ENCODE assay signal across 1 cellular context in genomic region chr6:18684343-18684742, GRCh38.
TF ChIP-seq lines count a peak whose summit lies in the region.

No MANE protein-coding gene starts in this region.

TF ChIP-seq in HepG2, 621 proteins besides CTCF, POLR2A, EP300 and RAD21:
- TF ChIP-seq, protein P1, sequence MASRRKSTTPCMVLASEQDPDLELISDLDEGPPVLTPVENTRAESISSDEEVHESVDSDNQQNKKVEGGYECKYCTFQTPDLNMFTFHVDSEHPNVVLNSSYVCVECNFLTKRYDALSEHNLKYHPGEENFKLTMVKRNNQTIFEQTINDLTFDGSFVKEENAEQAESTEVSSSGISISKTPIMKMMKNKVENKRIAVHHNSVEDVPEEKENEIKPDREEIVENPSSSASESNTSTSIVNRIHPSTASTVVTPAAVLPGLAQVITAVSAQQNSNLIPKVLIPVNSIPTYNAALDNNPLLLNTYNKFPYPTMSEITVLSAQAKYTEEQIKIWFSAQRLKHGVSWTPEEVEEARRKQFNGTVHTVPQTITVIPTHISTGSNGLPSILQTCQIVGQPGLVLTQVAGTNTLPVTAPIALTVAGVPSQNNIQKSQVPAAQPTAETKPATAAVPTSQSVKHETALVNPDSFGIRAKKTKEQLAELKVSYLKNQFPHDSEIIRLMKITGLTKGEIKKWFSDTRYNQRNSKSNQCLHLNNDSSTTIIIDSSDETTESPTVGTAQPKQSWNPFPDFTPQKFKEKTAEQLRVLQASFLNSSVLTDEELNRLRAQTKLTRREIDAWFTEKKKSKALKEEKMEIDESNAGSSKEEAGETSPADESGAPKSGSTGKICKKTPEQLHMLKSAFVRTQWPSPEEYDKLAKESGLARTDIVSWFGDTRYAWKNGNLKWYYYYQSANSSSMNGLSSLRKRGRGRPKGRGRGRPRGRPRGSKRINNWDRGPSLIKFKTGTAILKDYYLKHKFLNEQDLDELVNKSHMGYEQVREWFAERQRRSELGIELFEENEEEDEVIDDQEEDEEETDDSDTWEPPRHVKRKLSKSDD (CRISPR knock-in tag; IDR thresholded peaks at IDR 0.05; ENCODE audit: low read depth) = no peak
- TF ChIP-seq, protein P2, sequence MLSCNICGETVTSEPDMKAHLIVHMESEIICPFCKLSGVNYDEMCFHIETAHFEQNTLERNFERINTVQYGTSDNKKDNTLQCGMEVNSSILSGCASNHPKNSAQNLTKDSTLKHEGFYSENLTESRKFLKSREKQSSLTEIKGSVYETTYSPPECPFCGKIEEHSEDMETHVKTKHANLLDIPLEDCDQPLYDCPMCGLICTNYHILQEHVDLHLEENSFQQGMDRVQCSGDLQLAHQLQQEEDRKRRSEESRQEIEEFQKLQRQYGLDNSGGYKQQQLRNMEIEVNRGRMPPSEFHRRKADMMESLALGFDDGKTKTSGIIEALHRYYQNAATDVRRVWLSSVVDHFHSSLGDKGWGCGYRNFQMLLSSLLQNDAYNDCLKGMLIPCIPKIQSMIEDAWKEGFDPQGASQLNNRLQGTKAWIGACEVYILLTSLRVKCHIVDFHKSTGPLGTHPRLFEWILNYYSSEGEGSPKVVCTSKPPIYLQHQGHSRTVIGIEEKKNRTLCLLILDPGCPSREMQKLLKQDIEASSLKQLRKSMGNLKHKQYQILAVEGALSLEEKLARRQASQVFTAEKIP (CRISPR knock-in tag; IDR thresholded peaks at IDR 0.05; ENCODE audit: borderline replicate concordance) = no peak
- no peak for TF ChIP-seq NR1H2 (CRISPR knock-in tag; IDR thresholded peaks at IDR 0.05; ENCODE audit: borderline replicate concordance, low read depth)
- TF ChIP-seq MAFF (IDR thresholded peaks at IDR 0.05; ENCODE audit: low read depth, low read length) = peak; percentile 8; the same call in 1 of the 2 replicates
- no peak for TF ChIP-seq ZBTB4 (CRISPR knock-in tag; IDR thresholded peaks at IDR 0.05; ENCODE audit: borderline replicate concordance)
- TF ChIP-seq ZNF747 (CRISPR knock-in tag; IDR thresholded peaks at IDR 0.05; ENCODE audit: borderline replicate concordance) = no peak
- peak in 1 of 2 experiments; percentile 52; a peak in 2 of 4 replicates for TF ChIP-seq MAFK (conservative IDR thresholded peaks at IDR 0.05 in 1 of 2, IDR thresholded peaks at IDR 0.05 in 1 of 2; ENCODE audit: low read length in 2 of 2)
- TF ChIP-seq ZMYM4 (CRISPR knock-in tag; IDR thresholded peaks at IDR 0.05) = no peak
- TF ChIP-seq CSRNP1 (CRISPR knock-in tag; IDR thresholded peaks at IDR 0.05) = no peak
- TF ChIP-seq RFX5 (IDR thresholded peaks at IDR 0.05; ENCODE audit: low read depth, low read length) = no peak
- no peak for TF ChIP-seq DNMT3B (CRISPR knock-in tag; conservative IDR thresholded peaks at IDR 0.05)
- no peak for TF ChIP-seq MYC (CRISPR knock-in tag; IDR thresholded peaks at IDR 0.05; ENCODE audit: borderline replicate concordance)
